In the genomic region with DNA sequence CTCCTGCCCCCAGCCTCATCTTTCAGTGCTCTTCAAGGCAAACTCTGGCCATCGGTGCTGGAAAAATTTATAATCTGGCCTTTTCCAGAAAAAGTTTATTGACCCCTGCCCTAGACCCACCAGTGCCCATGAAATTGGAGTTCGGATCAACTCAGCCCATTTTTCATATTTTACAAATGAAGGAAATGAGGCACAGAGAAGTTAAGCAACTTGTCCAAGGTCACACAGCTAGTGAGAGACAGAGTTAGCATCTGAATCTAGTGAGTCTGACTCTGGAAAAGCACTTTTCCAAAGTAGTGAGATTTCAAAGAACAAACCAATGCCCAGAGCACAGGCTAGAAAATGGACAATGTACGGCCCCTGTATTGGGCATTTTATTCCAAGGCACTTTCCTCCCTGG, we compare ENCODE assay signal across 21 cellular contexts.
"Had no signal": no experiment of that assay in that cellular context is flagged by ENCODE, and none has a peak within 500 bp of the region (broad histone marks: within the 10 kb centered on the region; RNA-seq: fewer than 3 reads in every experiment).

No MANE protein-coding gene starts in this region.

- H3K27ac Mint-ChIP-seq: naive thymus-derived CD4-positive, alpha-beta T cell; natural killer cell treated with Interleukin-12 subunit alpha and Interleukin-12 subunit beta and Interleukin-15 and Interleukin-18, amount 100 ng/mL, for 72 hours; stimulated activated effector memory CD8-positive, alpha-beta T cell treated with anti-CD3 and anti-CD28 coated beads, Interleukin-12 subunit alpha, Interleukin-12 subunit beta, amount 100 ng/mL, for 72 hours; stimulated activated naive CD8-positive, alpha-beta T cell treated with anti-CD3 and anti-CD28 coated beads, Interleukin-15, Interleukin-2, amounts not matched to agents 100 ng/mL and 50 ng/mL, for 24 hours had no signal

- H2AFZ ChIP-seq: hepatocyte had no signal

- H3K27ac ChIP-seq: hepatocyte, ovary, prostate gland, suprapubic skin, thoracic aorta, tibial nerve, upper lobe of left lung, vagina had no signal

- H3K4me3 ChIP-seq: hepatocyte, left ventricle myocardium inferior, lung, mucosa of descending colon, ovary, prostate gland, sigmoid colon, spleen, suprapubic skin, thoracic aorta, tibial nerve, upper lobe of left lung, vagina had no signal

- H3K4me3 Mint-ChIP-seq: naive thymus-derived CD4-positive, alpha-beta T cell; natural killer cell treated with Interleukin-12 subunit alpha and Interleukin-12 subunit beta and Interleukin-15 and Interleukin-18, amount 100 ng/mL, for 72 hours; stimulated activated effector memory CD8-positive, alpha-beta T cell treated with anti-CD3 and anti-CD28 coated beads, Interleukin-12 subunit alpha, Interleukin-12 subunit beta, amount 100 ng/mL, for 72 hours; stimulated activated naive CD8-positive, alpha-beta T cell treated with anti-CD3 and anti-CD28 coated beads, Interleukin-15, Interleukin-2, amounts not matched to agents 100 ng/mL and 50 ng/mL, for 24 hours had no signal

- H3K9me3 Mint-ChIP-seq: naive thymus-derived CD4-positive, alpha-beta T cell; natural killer cell treated with Interleukin-12 subunit alpha and Interleukin-12 subunit beta and Interleukin-15 and Interleukin-18, amount 100 ng/mL, for 72 hours; stimulated activated effector memory CD8-positive, alpha-beta T cell treated with anti-CD3 and anti-CD28 coated beads, Interleukin-12 subunit alpha, Interleukin-12 subunit beta, amount 100 ng/mL, for 72 hours; stimulated activated naive CD8-positive, alpha-beta T cell treated with anti-CD3 and anti-CD28 coated beads, Interleukin-15, Interleukin-2, amounts not matched to agents 100 ng/mL and 50 ng/mL, for 24 hours had no signal

- H3K79me2 ChIP-seq: hepatocyte had no signal

- H3K9me3 ChIP-seq: mucosa of descending colon, ovary, prostate gland, sigmoid colon, suprapubic skin, thoracic aorta, tibial nerve, upper lobe of left lung, vagina had no signal

- H3K36me3 ChIP-seq: left ventricle myocardium inferior, ovary, prostate gland, sigmoid colon, spleen, suprapubic skin, thoracic aorta, tibial nerve, upper lobe of left lung, vagina had no signal

- H3K27me3 ChIP-seq: hepatocyte, ovary, sigmoid colon, suprapubic skin, tibial nerve, upper lobe of left lung, vagina had no signal

- ATAC-seq: mucosa of descending colon; naive thymus-derived CD4-positive, alpha-beta T cell; natural killer cell treated with Interleukin-12 subunit alpha and Interleukin-12 subunit beta and Interleukin-15 and Interleukin-18, amount 100 ng/mL, for 72 hours; stimulated activated effector memory CD8-positive, alpha-beta T cell treated with anti-CD3 and anti-CD28 coated beads, Interleukin-12 subunit alpha, Interleukin-12 subunit beta, amount 100 ng/mL, for 72 hours had no signal

- H3K27me3 Mint-ChIP-seq: stimulated activated naive CD8-positive, alpha-beta T cell treated with anti-CD3 and anti-CD28 coated beads, Interleukin-15, Interleukin-2, amounts not matched to agents 100 ng/mL and 50 ng/mL, for 24 hours had no signal

- DNase-seq: left ventricle myocardium inferior; midbrain; mucosa of descending colon; naive thymus-derived CD4-positive, alpha-beta T cell; ovary; small intestine; stimulated activated CD4-positive, alpha-beta T cell treated with anti-CD3 and anti-CD28 coated beads, Interleukin-4, amount 100 ng/mL, for 24 hours; stimulated activated naive CD4-positive, alpha-beta T cell; upper lobe of left lung had no signal

- H3K4me1 ChIP-seq: prostate gland had no signal

- H3K4me1 Mint-ChIP-seq: stimulated activated effector memory CD8-positive, alpha-beta T cell treated with anti-CD3 and anti-CD28 coated beads, Interleukin-12 subunit alpha, Interleukin-12 subunit beta, amount 100 ng/mL, for 72 hours had no signal

- H3K4me2 ChIP-seq: hepatocyte had no signal

- H3K36me3 Mint-ChIP-seq: naive thymus-derived CD4-positive, alpha-beta T cell; natural killer cell treated with Interleukin-12 subunit alpha and Interleukin-12 subunit beta and Interleukin-15 and Interleukin-18, amount 100 ng/mL, for 72 hours; stimulated activated effector memory CD8-positive, alpha-beta T cell treated with anti-CD3 and anti-CD28 coated beads, Interleukin-12 subunit alpha, Interleukin-12 subunit beta, amount 100 ng/mL, for 72 hours had no signal
